Comparison of ENCODE assay signal across 21 cellular contexts in genomic region chr16:84139628-84140258, GRCh38. TPM values are rescaled to one million over a fixed set of nuclear protein-coding genes. Genes with fewer than 3 reads are reported as not detected.
A peak's percentile ranks its signal among the peaks of the same experiment; 100 is the strongest.
DNase-seq lines count a peak whose midpoint lies in the region; ATAC-seq, FAIRE-seq and TF ChIP-seq lines count a peak whose summit lies in the region.
"Had no signal": no experiment of that assay in that cellular context is flagged by ENCODE, and none has a peak within 500 bp of the region (broad histone marks: within the 10 kb centered on the region; RNA-seq: fewer than 3 reads in every experiment).

No MANE protein-coding gene starts in this region.

- no peak for TF ChIP-seq POLR2A in HCT116 (IDR thresholded peaks at IDR 0.05; ENCODE audit: borderline replicate concordance, extremely low read depth, insufficient read depth, insufficient read length)

- H3K27ac ChIP-seq in HCT116 (ENCODE audit: low read depth, low read length), result no peak overlapping the region; the same call in 1 of the 2 replicates
- peak overlapping the region; percentile 87 for H3K27ac ChIP-seq in psoas muscle
- H3K27ac ChIP-seq: esophagus muscularis mucosa had no signal

- H3K9ac ChIP-seq in HCT116 (ENCODE audit: low read length), result peak overlapping the region; percentile 29; the same call in 1 of the 2 replicates

- peak overlapping the region; percentile 99 for H3K27ac Mint-ChIP-seq in glutamatergic neuron (ENCODE audit: unreplicated experiment)
- H3K27ac Mint-ChIP-seq: B cell had no signal

- 71 to 81% (median 76%) methylated on average over 6 of the region's 6 CpGs for WGBS in psoas muscle, 3 donors

- peaks cover 35% of the 10 kb centered on the region for H3K4me1 Mint-ChIP-seq in glutamatergic neuron (ENCODE audit: low read depth, unreplicated experiment)

- no peak for TF ChIP-seq CTCF in HCT116 (IDR thresholded peaks at IDR 0.05 in 2 of 3, conservative IDR thresholded peaks at IDR 0.05 in 1 of 3; ENCODE audit: borderline replicate concordance in 1 of 3, insufficient read depth in 1 of 3, low read depth in 2 of 3, low read length in 2 of 3)
- TF ChIP-seq CTCF in glutamatergic neuron (IDR thresholded peaks at IDR 0.05; ENCODE audit: partially characterized antibody, unreplicated experiment), result no peak
- no peak for TF ChIP-seq CTCF in psoas muscle (IDR thresholded peaks at IDR 0.05)

- no peaks in the 10 kb centered on the region; the same call in 1 of the 2 replicates for H4K20me1 ChIP-seq in HCT116 (ENCODE audit: insufficient read depth)

- H3K4me3 Mint-ChIP-seq in glutamatergic neuron (ENCODE audit: unreplicated experiment), result peak overlapping the region; percentile 85
- H3K4me3 Mint-ChIP-seq: B cell had no signal

- no peak for TF ChIP-seq RAD21 in HCT116 (IDR thresholded peaks at IDR 0.05; ENCODE audit: low read depth)

- no peak overlapping the region for H3K4me3 ChIP-seq in HCT116 (replicated peaks in 1 of 2; ENCODE audit: low read depth in 1 of 2, low read length in 2 of 2)
- peak overlapping the region; percentile 61 for H3K4me3 ChIP-seq in psoas muscle
- H3K4me3 ChIP-seq: breast epithelium, dorsolateral prefrontal cortex, esophagus muscularis mucosa had no signal

- no peaks in the 10 kb centered on the region for H3K9me3 ChIP-seq in HCT116 (ENCODE audit: control insufficient read depth in 1 of 2, insufficient read depth in 1 of 2, low read depth in 1 of 2, low read length in 2 of 2)
- no peaks in the 10 kb centered on the region for H3K9me3 ChIP-seq in psoas muscle
- H3K9me3 ChIP-seq: breast epithelium, esophagus muscularis mucosa had no signal

- no peaks in the 10 kb centered on the region for H3K36me3 Mint-ChIP-seq in glutamatergic neuron (ENCODE audit: unreplicated experiment)

- CTCF ChIA-PET in HCT116 (lab: Charles Lee), result no interaction called here

- POLR2A ChIA-PET in HCT116 (lab: Charles Lee), result no interaction called here

- ATAC-seq in HCT116 (no peak), psoas muscle (peak in 1 of 4 donors; percentile 9), GM19324 (IDR thresholded peaks at IDR 0.05; ENCODE audit: low FRiP score, unreplicated experiment) (no peak)
- ATAC-seq: SK-N-SH treated with all-trans-retinoic acid at 6 μM for 48 hours had no signal

- DNase-seq in HCT116 (ENCODE audit: low read depth, low spot score), result no peak
- peak; percentile 24 for DNase-seq in OCI-M1 (lab: John Stamatoyannopoulos, UW)
- no peak for DNase-seq in glutamatergic neuron
- no peak for DNase-seq in psoas muscle
- DNase-seq in GM19239 (ENCODE audit: insufficient read length, low spot score), result no peak
- no peak for DNase-seq in stimulated activated naive CD4-positive, alpha-beta T cell treated with Interleukin-2 at 50 U/mL for 16 hours (lab: John Stamatoyannopoulos, UW)
- DNase-seq: activated CD4-positive, alpha-beta T cell treated with anti-CD3 and anti-CD28 coated beads, Interleukin-2, amount 50 U/mL, for 4 hours; activated T-cell treated with anti-CD3 and anti-CD28 coated beads, Interleukin-2, amount 50 U/mL, for 48 hours; DMS 273 treated with DMSO at 0.1 percent for 48 hours; dorsolateral prefrontal cortex; KG1; NCI-H1105; NCI-H748 treated with DMSO at 0.1 percent for 48 hours had no signal

- RAD21 ChIA-PET in HCT116 (lab: Charles Lee; ENCODE audit: low non-redundant PET in 1 of 2, low total read pairs in 2 of 2, uncharacterized antibody in 2 of 2, unreplicated experiment in 2 of 2), result no interaction called here

- H3K27me3 Mint-ChIP-seq in glutamatergic neuron (ENCODE audit: unreplicated experiment), result peaks cover 5% of the 10 kb centered on the region
- H3K27me3 Mint-ChIP-seq: B cell had no signal

- H3K4me1 ChIP-seq in HCT116 (ENCODE audit: control insufficient read depth in 1 of 2, insufficient read depth in 2 of 2, low read length in 2 of 2) (peaks cover 26 to 37% of the 10 kb centered on the region in 2 experiments), psoas muscle (peaks cover 33% of the 10 kb centered on the region)
- H3K4me1 ChIP-seq: breast epithelium had no signal

- H3K27me3 ChIP-seq in HCT116 (ENCODE audit: insufficient read depth, low read length) (no peaks in the 10 kb centered on the region), psoas muscle (ENCODE audit: insufficient read depth in 3 of 3, low read length in 2 of 3) (no peaks in the 10 kb centered on the region)
- H3K27me3 ChIP-seq: breast epithelium, dorsolateral prefrontal cortex, esophagus muscularis mucosa had no signal

- no peak overlapping the region for H2AFZ ChIP-seq in HCT116 (ENCODE audit: low read depth, low read length, poor library complexity, severe bottlenecking)

- intact Hi-C loops in HCT116 (cut with micrococcal nuclease) (no loop called here), psoas muscle (cut with DNase I) (loop anchor here in 1 of 2 donors (5.0 kb wide), 1 partner anchor 37 kb away; no protein-coding TSS in a partner anchor)

- FAIRE-seq in GM19239 (lab: Jason Lieb, UNC), result no peak
- FAIRE-seq: keratinocyte, RCC 7860 had no signal

- peaks cover 73% of the 10 kb centered on the region for H3K79me2 ChIP-seq in HCT116 (ENCODE audit: insufficient read depth, low read length)

- no TSS peak for BruUV-seq in HCT116 (replicated peaks; lab: Mats Ljungman, UMichigan)

- H3K36me3 ChIP-seq in HCT116 (ENCODE audit: control insufficient read depth in 1 of 2, insufficient read depth in 2 of 2, low read length in 2 of 2) (no peaks in the 10 kb centered on the region), psoas muscle (ENCODE audit: insufficient read depth in 1 of 2, low read depth in 1 of 2) (no peaks in the 10 kb centered on the region)
- H3K36me3 ChIP-seq: breast epithelium, esophagus muscularis mucosa had no signal

- H3K4me2 ChIP-seq in HCT116 (ENCODE audit: low read length), result peak overlapping the region; percentile 81

- H3K9me3 Mint-ChIP-seq in glutamatergic neuron (ENCODE audit: unreplicated experiment), result peaks cover 10% of the 10 kb centered on the region

- H3K9me2 ChIP-seq in HCT116 (ENCODE audit: insufficient read depth), result no peaks in the 10 kb centered on the region

TF ChIP-seq in HCT116, 20 proteins besides CTCF, POLR2A, EP300 and RAD21 (continues in another document):
- TF ChIP-seq EZH2 (IDR thresholded peaks at IDR 0.05), result no peak
- no peak for TF ChIP-seq YY1 (IDR thresholded peaks at IDR 0.05; ENCODE audit: extremely low read depth, insufficient replicate concordance, low read depth, low read length)
- TF ChIP-seq TCF7L2 (IDR thresholded peaks at IDR 0.05; ENCODE audit: borderline replicate concordance, extremely low read depth, insufficient read depth, insufficient read length), result no peak
- TF ChIP-seq ELF1 (IDR thresholded peaks at IDR 0.05; ENCODE audit: borderline replicate concordance, low read depth), result no peak
- TF ChIP-seq, protein P1, sequence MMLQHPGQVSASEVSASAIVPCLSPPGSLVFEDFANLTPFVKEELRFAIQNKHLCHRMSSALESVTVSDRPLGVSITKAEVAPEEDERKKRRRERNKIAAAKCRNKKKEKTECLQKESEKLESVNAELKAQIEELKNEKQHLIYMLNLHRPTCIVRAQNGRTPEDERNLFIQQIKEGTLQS (IDR thresholded peaks at IDR 0.05), result no peak
- TF ChIP-seq SP1 (IDR thresholded peaks at IDR 0.05; ENCODE audit: low read depth), result no peak
- TF ChIP-seq, protein P2, sequence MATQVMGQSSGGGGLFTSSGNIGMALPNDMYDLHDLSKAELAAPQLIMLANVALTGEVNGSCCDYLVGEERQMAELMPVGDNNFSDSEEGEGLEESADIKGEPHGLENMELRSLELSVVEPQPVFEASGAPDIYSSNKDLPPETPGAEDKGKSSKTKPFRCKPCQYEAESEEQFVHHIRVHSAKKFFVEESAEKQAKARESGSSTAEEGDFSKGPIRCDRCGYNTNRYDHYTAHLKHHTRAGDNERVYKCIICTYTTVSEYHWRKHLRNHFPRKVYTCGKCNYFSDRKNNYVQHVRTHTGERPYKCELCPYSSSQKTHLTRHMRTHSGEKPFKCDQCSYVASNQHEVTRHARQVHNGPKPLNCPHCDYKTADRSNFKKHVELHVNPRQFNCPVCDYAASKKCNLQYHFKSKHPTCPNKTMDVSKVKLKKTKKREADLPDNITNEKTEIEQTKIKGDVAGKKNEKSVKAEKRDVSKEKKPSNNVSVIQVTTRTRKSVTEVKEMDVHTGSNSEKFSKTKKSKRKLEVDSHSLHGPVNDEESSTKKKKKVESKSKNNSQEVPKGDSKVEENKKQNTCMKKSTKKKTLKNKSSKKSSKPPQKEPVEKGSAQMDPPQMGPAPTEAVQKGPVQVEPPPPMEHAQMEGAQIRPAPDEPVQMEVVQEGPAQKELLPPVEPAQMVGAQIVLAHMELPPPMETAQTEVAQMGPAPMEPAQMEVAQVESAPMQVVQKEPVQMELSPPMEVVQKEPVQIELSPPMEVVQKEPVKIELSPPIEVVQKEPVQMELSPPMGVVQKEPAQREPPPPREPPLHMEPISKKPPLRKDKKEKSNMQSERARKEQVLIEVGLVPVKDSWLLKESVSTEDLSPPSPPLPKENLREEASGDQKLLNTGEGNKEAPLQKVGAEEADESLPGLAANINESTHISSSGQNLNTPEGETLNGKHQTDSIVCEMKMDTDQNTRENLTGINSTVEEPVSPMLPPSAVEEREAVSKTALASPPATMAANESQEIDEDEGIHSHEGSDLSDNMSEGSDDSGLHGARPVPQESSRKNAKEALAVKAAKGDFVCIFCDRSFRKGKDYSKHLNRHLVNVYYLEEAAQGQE (IDR thresholded peaks at IDR 0.05; ENCODE audit: low read depth), result no peak
- TF ChIP-seq CEBPB (IDR thresholded peaks at IDR 0.05; ENCODE audit: low read depth), result no peak
- TF ChIP-seq ZFX (IDR thresholded peaks at IDR 0.05), result no peak
- no peak for TF ChIP-seq ZNF274 (IDR thresholded peaks at IDR 0.05; ENCODE audit: low read depth, low read length)

RNA-seq across cellular contexts. Expression of gene HSDL1, which starts 5.2 kb away (rescaled TPM):
- total RNA-seq in HCT116 (2021; ENCODE audit: unreplicated experiment) (35.8 TPM), glutamatergic neuron (ENCODE audit: unreplicated experiment) (81.7 TPM), psoas muscle (10 to 100 TPM; 12.4 to 24.4 (median 21.2) TPM)
- polyA plus RNA-seq in HCT116 (2012), result 13.5 and 22.0 TPM in 2 replicates
- 10 to 100 TPM; 11.7 to 39.3 (median 12.0) TPM for polyA plus RNA-seq in psoas muscle

RNA-seq across cellular contexts. Expression of gene DNAAF1, which starts 5.4 kb away (rescaled TPM):
- total RNA-seq in HCT116 (2021; ENCODE audit: unreplicated experiment) (0.30 TPM), glutamatergic neuron (ENCODE audit: unreplicated experiment) (0.56 TPM), psoas muscle (not detected)
- 0.35 and 0.44 TPM in 2 replicates for polyA plus RNA-seq in HCT116 (2012)
- under 1 TPM; 0.17 to 0.44 (median 0.17) TPM for polyA plus RNA-seq in psoas muscle

RNA-seq across cellular contexts. Expression of gene MBTPS1, which starts 23.0 kb away (rescaled TPM):
- total RNA-seq in HCT116 (2021; ENCODE audit: unreplicated experiment) (111 TPM), glutamatergic neuron (ENCODE audit: unreplicated experiment) (105 TPM), psoas muscle (10 to 100 TPM; 27.0 to 31.8 (median 29.1) TPM)
- 65.5 and 68.4 TPM in 2 replicates for polyA plus RNA-seq in HCT116 (2012)
- polyA plus RNA-seq in psoas muscle, result 10 to 100 TPM; 18.6 to 30.9 (median 20.1) TPM

RNA-seq across cellular contexts. Expression of gene TAF1C, which starts 47.1 kb away (rescaled TPM):
- 76.3 TPM for total RNA-seq in HCT116 (2021; ENCODE audit: unreplicated experiment)
- 43.4 and 52.0 TPM in 2 replicates for polyA plus RNA-seq in HCT116 (2012)
- total RNA-seq in glutamatergic neuron (ENCODE audit: unreplicated experiment), result 74.7 TPM
- 10 to 100 TPM in 3 of 4 donors, 1 to 10 TPM in 1; 8.3 to 22.3 (median 16.3) TPM for total RNA-seq in psoas muscle
- 10 to 100 TPM; 13.6 to 24.4 (median 19.3) TPM for polyA plus RNA-seq in psoas muscle

RNA-seq across cellular contexts. Expression of gene ADAD2, which starts 51.2 kb away (rescaled TPM):
- total RNA-seq in HCT116 (2021; ENCODE audit: unreplicated experiment) (not detected), glutamatergic neuron (ENCODE audit: unreplicated experiment) (not detected), psoas muscle (not detected)
- not detected in 2 replicates for polyA plus RNA-seq in HCT116 (2012)
- polyA plus RNA-seq in psoas muscle, result under 1 TPM; 0.17 to 0.69 (median 0.18) TPM
- total RNA-seq: B cell, H4 had no signal
- polyA plus RNA-seq: keratinocyte had no signal
